Comparison of ENCODE assay signal across 13 cellular contexts in the genomic region with DNA sequence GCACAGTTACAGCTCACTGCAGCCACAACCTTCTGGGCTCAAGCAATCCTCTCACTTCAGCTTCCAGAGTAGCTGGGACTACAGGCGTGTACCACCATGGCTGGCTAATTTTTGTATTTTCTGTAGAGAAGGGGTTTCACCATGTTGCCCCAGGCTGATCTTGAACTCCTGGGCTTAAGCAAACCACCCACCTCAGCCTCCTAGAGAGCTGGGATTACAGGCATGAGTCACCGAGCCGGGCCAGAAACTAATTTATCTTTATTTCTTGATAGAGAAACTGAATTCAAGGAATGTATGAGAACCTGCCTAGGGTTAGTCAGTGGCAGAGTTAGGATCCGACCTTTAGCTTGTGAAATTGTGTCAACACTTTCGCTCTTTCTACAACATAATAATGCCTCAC. TPM values are rescaled to one million over a fixed set of nuclear protein-coding genes. Genes with fewer than 3 reads are reported as not detected.
DNase-seq lines count a peak whose midpoint lies in the region; ATAC-seq and TF ChIP-seq lines count a peak whose summit lies in the region.
"Had no signal": no experiment of that assay in that cellular context is flagged by ENCODE, and none has a peak within 500 bp of the region (broad histone marks: within the 10 kb centered on the region; RNA-seq: fewer than 3 reads in every experiment).

No MANE protein-coding gene starts in this region.

- no peak overlapping the region for H3K27ac Mint-ChIP-seq in activated naive CD4-positive, alpha-beta T cell treated with anti-CD3 and anti-CD28 coated beads, Interleukin-2, amount 10 ng/mL, durations not matched to agents 7 days and 5 days
- H3K27ac Mint-ChIP-seq: CD4-positive, alpha-beta T cell; T-helper 17 cell had no signal

- H2AFZ ChIP-seq in neuron (ENCODE audit: low read depth, low read length): peak overlapping the region; percentile 13

- H3K4me3 ChIP-seq in epithelial cell of esophagus (ENCODE audit: low read length): no peak overlapping the region
- no peak overlapping the region for H3K4me3 ChIP-seq in neuron (ENCODE audit: low read length)
- H3K4me3 ChIP-seq: coronary artery had no signal

- DNase-seq in H4 (ENCODE audit: low spot score): peak; percentile 57
- DNase-seq in RWPE1 (ENCODE audit: low spot score): peak; percentile 37
- peak; percentile 96 for DNase-seq in epithelial cell of esophagus (ENCODE audit: low read depth)
- no peak for DNase-seq in NOMO-1 (lab: John Stamatoyannopoulos, UW; ENCODE audit: unreplicated experiment in 2 of 2)
- no peak for DNase-seq in activated naive CD4-positive, alpha-beta T cell treated with anti-CD3 and anti-CD28 coated beads, Interleukin-2, amount 10 ng/mL, durations not matched to agents 7 days and 5 days
- no peak for DNase-seq in NCI-H1436 treated with DMSO at 0.1 percent for 48 hours (lab: John Stamatoyannopoulos, UW)
- DNase-seq: CD4-positive, alpha-beta T cell; occipital lobe; stimulated activated CD4-positive, alpha-beta T cell treated with anti-CD3 and anti-CD28 coated beads, Interleukin-4, amount 100 ng/mL, for 1 hour; T-helper 17 cell had no signal

- POLR2A ChIA-PET in RWPE1 (lab: Yijun Ruan, JAX; ENCODE audit: low non-redundant PET): interaction anchor here (0.7 kb wide), 1 partner anchor 20 kb away, joined by 4 read pairs; a partner anchor contains a TSS

- H3K4me1 ChIP-seq in neuron (ENCODE audit: insufficient read depth, low read length): peaks cover 17% of the 10 kb centered on the region

- CTCF ChIA-PET in RWPE1 (lab: Yijun Ruan, JAX): interaction anchor here (0.5 kb wide), 1 partner anchor 30 kb away, joined by 3 read pairs; no protein-coding TSS in a partner anchor
- CTCF ChIA-PET in activated naive CD4-positive, alpha-beta T cell treated with anti-CD3 and anti-CD28 coated beads, Interleukin-2, amount 10 ng/mL, durations not matched to agents 7 days and 5 days (lab: Charles Lee): no interaction called here

- no peaks in the 10 kb centered on the region for H3K9me3 ChIP-seq in neuron (ENCODE audit: low read length)

- H3K4me1 Mint-ChIP-seq in activated naive CD4-positive, alpha-beta T cell treated with anti-CD3 and anti-CD28 coated beads, Interleukin-2, amount 10 ng/mL, durations not matched to agents 7 days and 5 days: no peaks in the 10 kb centered on the region
- H3K4me1 Mint-ChIP-seq: T-helper 17 cell had no signal

- H3K4me3 Mint-ChIP-seq in activated naive CD4-positive, alpha-beta T cell treated with anti-CD3 and anti-CD28 coated beads, Interleukin-2, amount 10 ng/mL, durations not matched to agents 7 days and 5 days: no peak overlapping the region
- H3K4me3 Mint-ChIP-seq: CD4-positive, alpha-beta T cell; T-helper 17 cell had no signal

- no peak for TF ChIP-seq CTCF in RWPE1 (conservative IDR thresholded peaks at IDR 0.05; ENCODE audit: low read depth)
- no peak for TF ChIP-seq CTCF in epithelial cell of esophagus (IDR thresholded peaks at IDR 0.05; ENCODE audit: insufficient read depth, low read depth, low read length, missing control alignments)

- H3K27me3 ChIP-seq in neuron (ENCODE audit: insufficient read depth, low read length): no peaks in the 10 kb centered on the region

- H3K36me3 ChIP-seq in neuron (ENCODE audit: insufficient read depth, low read length): no peaks in the 10 kb centered on the region

- H3K27ac ChIP-seq in RWPE1: peak overlapping the region; percentile 58; the same call in 1 of the 2 replicates
- H3K27ac ChIP-seq: coronary artery had no signal

- H3K9me3 Mint-ChIP-seq in activated naive CD4-positive, alpha-beta T cell treated with anti-CD3 and anti-CD28 coated beads, Interleukin-2, amount 10 ng/mL, durations not matched to agents 7 days and 5 days: no peaks in the 10 kb centered on the region
- H3K9me3 Mint-ChIP-seq: CD4-positive, alpha-beta T cell had no signal

- no peaks in the 10 kb centered on the region for H3K27me3 Mint-ChIP-seq in activated naive CD4-positive, alpha-beta T cell treated with anti-CD3 and anti-CD28 coated beads, Interleukin-2, amount 10 ng/mL, durations not matched to agents 7 days and 5 days

- H3K36me3 Mint-ChIP-seq in activated naive CD4-positive, alpha-beta T cell treated with anti-CD3 and anti-CD28 coated beads, Interleukin-2, amount 10 ng/mL, durations not matched to agents 7 days and 5 days: no peaks in the 10 kb centered on the region

- ATAC-seq in HG02763 (IDR thresholded peaks at IDR 0.05; ENCODE audit: unreplicated experiment): no peak
- ATAC-seq: T-helper 17 cell had no signal

RNA-seq across cellular contexts. Expression of a gene that starts 19.3 kb away (rescaled TPM):
- 43.5 and 67.4 TPM in 2 replicates for total RNA-seq in H4 (2014; rRNA removed; shearing (Covaris generic))

Comparison
In these comparisons a context has a peak if more than half of its experiments do, and no peak if none do; other contexts are left out.
1. DNase-seq: peak in H4 (single experiment), RWPE1 (single experiment) and epithelial cell of esophagus (single experiment); none in NOMO-1 (0 of 2), activated naive CD4-positive, alpha-beta T cell treated with anti-CD3 and anti-CD28 coated beads, Interleukin-2, amount 10 ng/mL, durations not matched to agents 7 days and 5 days (single experiment) and NCI-H1436 treated with DMSO at 0.1 percent for 48 hours (single experiment).